ENCODE assay signal across 16 cellular contexts in genomic region chr2:173145454-173145853, GRCh38.
"Had no signal": no experiment of that assay in that cellular context is flagged by ENCODE, and none has a peak within 500 bp of the region (broad histone marks: within the 10 kb centered on the region; RNA-seq: fewer than 3 reads in every experiment).

No MANE protein-coding gene starts in this region.

- H3K4me3 ChIP-seq: colonic mucosa, heart left ventricle, prostate gland, thyroid gland had no signal

- H3K9me3 ChIP-seq: colonic mucosa, prostate gland, thyroid gland had no signal

- H3K27me3 ChIP-seq: colonic mucosa, heart left ventricle, thyroid gland had no signal

- DNase-seq: activated CD4-positive, alpha-beta memory T cell treated with anti-CD3 and anti-CD28 coated beads for 36 hours; activated CD4-positive, alpha-beta T cell treated with anti-CD3 and anti-CD28 coated beads for 1 hour; activated CD8-positive, alpha-beta memory T cell treated with anti-CD3 and anti-CD28 coated beads, Interleukin-2, amount 50 U/mL, for 4 hours; activated naive CD4-positive, alpha-beta T cell treated with anti-CD3 and anti-CD28 coated beads for 36 hours; caudate nucleus; colonic mucosa; foreskin melanocyte; heart left ventricle; SK-N-SH; stimulated activated CD4-positive, alpha-beta T cell treated with anti-CD3 and anti-CD28 coated beads, Interleukin-1b, Interleukin-23, amount 100 ng/mL, for 48 hours; T1000; thyroid gland had no signal

- H3K4me3 Mint-ChIP-seq: activated CD4-positive, alpha-beta memory T cell treated with anti-CD3 and anti-CD28 coated beads for 36 hours; activated naive CD4-positive, alpha-beta T cell treated with anti-CD3 and anti-CD28 coated beads for 36 hours; immature natural killer cell had no signal

- ATAC-seq: heart left ventricle, sciatic nerve had no signal

- H3K27ac ChIP-seq: colonic mucosa, heart left ventricle, prostate gland, thyroid gland had no signal

- H3K27ac Mint-ChIP-seq: activated CD4-positive, alpha-beta memory T cell treated with anti-CD3 and anti-CD28 coated beads for 36 hours; activated naive CD4-positive, alpha-beta T cell treated with anti-CD3 and anti-CD28 coated beads for 36 hours; activated T-helper 2 cell treated with anti-CD3 and anti-CD28 coated beads, Interferon-gamma antibody, Interleukin-2, Interleukin-4, amounts not matched to agents 10 μg/mL and 5 μg/mL and 100 μg/mL, durations not matched to agents 14 hours and 24 hours and 36 hours had no signal

- H3K36me3 ChIP-seq: colonic mucosa, heart left ventricle, prostate gland, thyroid gland had no signal

- H3K4me1 ChIP-seq: colonic mucosa, prostate gland, thyroid gland had no signal

- H3K36me3 Mint-ChIP-seq: activated CD4-positive, alpha-beta memory T cell treated with anti-CD3 and anti-CD28 coated beads for 36 hours had no signal

- H3K9ac ChIP-seq: SK-N-SH had no signal

- H3K4me2 ChIP-seq: SK-N-SH had no signal
